In genomic region chr2:3041246-3041645, GRCh38 we compare ENCODE assay signal across 20 cellular contexts.
"Had no signal": no experiment of that assay in that cellular context is flagged by ENCODE, and none has a peak within 500 bp of the region (broad histone marks: within the 10 kb centered on the region; RNA-seq: fewer than 3 reads in every experiment).

No MANE protein-coding gene starts in this region.

- H3K36me3 ChIP-seq: esophagus muscularis mucosa, right atrium auricular region, suprapubic skin, upper lobe of left lung had no signal

- H3K27ac ChIP-seq: esophagus muscularis mucosa, hepatocyte, suprapubic skin, upper lobe of left lung, VCaP had no signal

- H3K9me3 Mint-ChIP-seq: activated naive CD4-positive, alpha-beta T cell treated with anti-CD3 and anti-CD28 coated beads, Interleukin-2, amount 50 U/mL, for 24 hours; stimulated activated naive CD8-positive, alpha-beta T cell treated with anti-CD3 and anti-CD28 coated beads, Interleukin-15, Interleukin-2, amounts not matched to agents 100 ng/mL and 50 ng/mL, for 24 hours had no signal

- H3K27ac Mint-ChIP-seq: activated naive CD4-positive, alpha-beta T cell treated with anti-CD3 and anti-CD28 coated beads, Interleukin-2, amount 50 U/mL, for 24 hours; mesothelial cell of epicardium; progenitor cell of endocrine pancreas; stimulated activated naive CD8-positive, alpha-beta T cell treated with anti-CD3 and anti-CD28 coated beads, Interleukin-15, Interleukin-2, amounts not matched to agents 100 ng/mL and 50 ng/mL, for 24 hours had no signal

- H3K27me3 ChIP-seq: hepatocyte, right atrium auricular region, suprapubic skin, upper lobe of left lung had no signal

- H3K36me3 Mint-ChIP-seq: activated naive CD4-positive, alpha-beta T cell treated with anti-CD3 and anti-CD28 coated beads, Interleukin-2, amount 50 U/mL, for 24 hours; mesothelial cell of epicardium had no signal

- DNase-seq: activated CD4-positive, CD25-positive, alpha-beta regulatory T cell treated with anti-CD3 and anti-CD28 coated beads, Interleukin-2, amount 50 U/mL, for 72 hours; activated CD8-positive, alpha-beta memory T cell treated with anti-CD3 and anti-CD28 coated beads for 24 hours; activated CD8-positive, alpha-beta memory T cell treated with anti-CD3 and anti-CD28 coated beads, Interleukin-2, amount 50 U/mL, for 48 hours; activated gamma-delta T cell; cerebellar nuclear complex; effector CD8-positive, alpha-beta T cell; left colon; SW 1271; T-helper 2 cell had no signal

- H3K4me1 ChIP-seq: upper lobe of left lung had no signal

- H3K4me2 ChIP-seq: hepatocyte had no signal

- H3K27me3 Mint-ChIP-seq: activated naive CD4-positive, alpha-beta T cell treated with anti-CD3 and anti-CD28 coated beads, Interleukin-2, amount 50 U/mL, for 24 hours; progenitor cell of endocrine pancreas; stimulated activated naive CD8-positive, alpha-beta T cell treated with anti-CD3 and anti-CD28 coated beads, Interleukin-15, Interleukin-2, amounts not matched to agents 100 ng/mL and 50 ng/mL, for 24 hours had no signal

- H3K9me3 ChIP-seq: esophagus muscularis mucosa, right atrium auricular region, suprapubic skin, upper lobe of left lung had no signal

- H3K4me3 Mint-ChIP-seq: activated naive CD4-positive, alpha-beta T cell treated with anti-CD3 and anti-CD28 coated beads, Interleukin-2, amount 50 U/mL, for 24 hours; mesothelial cell of epicardium; stimulated activated naive CD8-positive, alpha-beta T cell treated with anti-CD3 and anti-CD28 coated beads, Interleukin-15, Interleukin-2, amounts not matched to agents 100 ng/mL and 50 ng/mL, for 24 hours had no signal

- ATAC-seq: left colon had no signal

- H3K4me1 Mint-ChIP-seq: activated naive CD4-positive, alpha-beta T cell treated with anti-CD3 and anti-CD28 coated beads, Interleukin-2, amount 50 U/mL, for 24 hours had no signal

- H3K4me3 ChIP-seq: esophagus muscularis mucosa, hepatocyte, lung, right atrium auricular region, suprapubic skin, upper lobe of left lung had no signal
